ENCODE assay signal across 8 cellular contexts in the genomic region with DNA sequence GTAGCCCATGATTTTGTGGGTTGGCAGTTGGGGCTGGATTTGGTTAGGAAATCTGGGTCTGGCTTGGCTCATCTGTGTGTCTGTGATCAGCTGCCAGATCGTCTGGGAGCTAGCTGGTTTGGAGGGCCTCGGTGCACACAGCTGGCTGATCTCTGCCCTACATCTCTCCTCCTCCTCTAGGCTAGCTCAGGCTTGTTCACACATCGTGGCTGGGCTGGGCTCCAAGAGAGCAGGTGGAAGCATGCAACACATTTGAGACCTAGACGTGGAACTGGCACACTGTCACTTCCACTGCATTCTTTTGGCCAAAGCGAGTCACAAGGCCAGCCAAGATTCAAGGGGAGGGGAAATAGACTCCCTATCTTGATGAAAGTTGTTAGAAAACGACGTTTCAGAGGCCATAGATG. TPM values are rescaled to one million over a fixed set of nuclear protein-coding genes. Genes with fewer than 3 reads are reported as not detected.
DNase-seq lines count a peak whose midpoint lies in the region; ATAC-seq, FAIRE-seq and TF ChIP-seq lines count a peak whose summit lies in the region.

No MANE protein-coding gene starts in this region.

- H3K27me3 ChIP-seq in AG04450 (ENCODE audit: control insufficient read depth, insufficient read depth, low read length) (no peaks in the 10 kb centered on the region), keratinocyte (ENCODE audit: control insufficient read depth, extremely low read depth, insufficient read depth, low read length) (no peaks in the 10 kb centered on the region)

- H3K36me3 ChIP-seq in keratinocyte (ENCODE audit: control insufficient read depth in 2 of 2, extremely low read depth in 1 of 2, insufficient read depth in 2 of 2, low read length in 2 of 2): peaks cover 8 to 25% of the 10 kb centered on the region in 2 experiments

- H3K27ac ChIP-seq in AG04450 (ENCODE audit: low read depth, low read length) (no peak overlapping the region), keratinocyte (ENCODE audit: control insufficient read depth, insufficient read depth, low read length) (peak overlapping the region; percentile 46)

- H3K4me3 ChIP-seq in AG04450 (ENCODE audit: low read depth, low read length): no peak overlapping the region
- H3K4me3 ChIP-seq in keratinocyte (ENCODE audit: control insufficient read depth in 2 of 3, extremely low read depth in 1 of 3, insufficient read depth in 2 of 3, low read depth in 1 of 3, low read length in 3 of 3): no peak overlapping the region

- H4K20me1 ChIP-seq in keratinocyte (ENCODE audit: control insufficient read depth, extremely low read depth, insufficient read depth, low read length): no peaks in the 10 kb centered on the region

- dilution Hi-C loops in keratinocyte (cut with MboI; ENCODE audit: extremely low pct_ligation_motif_present, low sequenced_read_pairs): no loop called here

- peak; percentile 78 for DNase-seq in AG04450 (ENCODE audit: low read depth, low spot score)
- peak; percentile 88 for DNase-seq in M059J (ENCODE audit: low read depth)
- DNase-seq in astrocyte of the hippocampus (ENCODE audit: low read depth, low spot score): peak; percentile 96
- peak; percentile 57 for DNase-seq in keratinocyte (ENCODE audit: low read depth, low spot score)
- peak; percentile 93 for DNase-seq in ureter (ENCODE audit: low spot score)
- DNase-seq in NK-92 (lab: John Stamatoyannopoulos, UW; ENCODE audit: unreplicated experiment): no peak
- DNase-seq in germinal center (ENCODE audit: low spot score): no peak

- H3K4me2 ChIP-seq in keratinocyte (ENCODE audit: control insufficient read depth, extremely low read depth, insufficient read depth, low read depth, low read length): peak overlapping the region; percentile 69

- peak; percentile 99 for FAIRE-seq in keratinocyte (lab: Jason Lieb, UNC)

- POLR2A ChIA-PET in AG04450 (lab: Yijun Ruan, JAX): interaction anchor here (1.1 kb wide), 1 partner anchor 16 kb away, joined by 3 read pairs; the partner anchor contains the start of genes ESF1 and NDUFAF5

- H3K9me3 ChIP-seq in AG04450 (ENCODE audit: control insufficient read depth, insufficient read depth, low read length) (no peaks in the 10 kb centered on the region), keratinocyte (ENCODE audit: control insufficient read depth, low read depth, low read length) (no peaks in the 10 kb centered on the region)

- H3K9ac ChIP-seq in keratinocyte (ENCODE audit: control insufficient read depth, extremely low read depth, insufficient read depth, low read length): no peak overlapping the region

- H3K79me2 ChIP-seq in keratinocyte (ENCODE audit: control insufficient read depth, insufficient read depth, low read length): no peaks in the 10 kb centered on the region

- no peak overlapping the region for H2AFZ ChIP-seq in keratinocyte (ENCODE audit: control insufficient read depth, low read length)

- no peak for ATAC-seq in GM19397 (IDR thresholded peaks at IDR 0.05; ENCODE audit: unreplicated experiment)

- no peaks in the 10 kb centered on the region for H3K9me1 ChIP-seq in keratinocyte (ENCODE audit: control insufficient read depth, extremely low read depth, insufficient read depth, low read length)

- TF ChIP-seq CTCF in AG04450 (IDR thresholded peaks at IDR 0.05; ENCODE audit: low read depth, low read length) (no peak), keratinocyte (optimal IDR thresholded peaks at IDR 0.05 in 1 of 3, IDR thresholded peaks at IDR 0.05 in 1 of 3, conservative IDR thresholded peaks at IDR 0.05 in 1 of 3; ENCODE audit: extremely low read depth in 1 of 3, insufficient read depth in 2 of 3, low read length in 3 of 3) (no peak)

- peaks cover 14% of the 10 kb centered on the region for H3K4me1 ChIP-seq in keratinocyte (ENCODE audit: control insufficient read depth, extremely low read depth, insufficient read depth, low read length)

- CTCF ChIA-PET in AG04450 (lab: Charles Lee): interaction anchor here (1.9 to 6.7 kb wide), 3 partner anchors 12 to 28 kb away, joined by 5 to 40 read pairs (median 30); no protein-coding TSS in a partner anchor

RNA-seq across cellular contexts. Expression of gene NDUFAF5, which starts 15.9 kb away (rescaled TPM):
- polyA plus RNA-seq in AG04450 (2011; rRNA removed) (18.4 and 24.1 TPM in 2 replicates), keratinocyte (12.8 to 26.4 TPM (median 16.1 TPM) in 3 replicates)
- polyA minus RNA-seq in AG04450 (2011; rRNA and poly(A)+ RNA removed): 7.4 and 11.6 TPM in 2 replicates
- total RNA-seq in M059J (2014; rRNA removed; shearing (Covaris generic)): 27.6 and 43.6 TPM in 2 replicates
- 17.9 TPM for polyA plus RNA-seq in keratinocyte (2011; ENCODE audit: low read depth)
- 11.5 and 22.4 TPM in 2 replicates for polyA plus RNA-seq in keratinocyte (2011; cell fraction: cytosol; rRNA removed)
- polyA plus RNA-seq in keratinocyte (2011; cell fraction: nucleus; rRNA removed): 20.4 and 25.2 TPM in 2 replicates
- 16.4 and 18.3 TPM in 2 replicates for polyA plus RNA-seq in keratinocyte (2012; ENCODE audit: low replicate concordance)
- 2.8 to 20.2 TPM (median 4.1 TPM) in 3 replicates for polyA minus RNA-seq in keratinocyte
- polyA minus RNA-seq in keratinocyte (2011; cell fraction: cytosol; rRNA and poly(A)+ RNA removed): 7.3 TPM
- polyA minus RNA-seq in keratinocyte (2011; cell fraction: nucleus; rRNA and poly(A)+ RNA removed): 8.2 and 19.2 TPM in 2 replicates
- 51.6 TPM for total RNA-seq in ureter

RNA-seq across cellular contexts. Expression of gene ESF1, which starts 16.0 kb away (rescaled TPM):
- polyA plus RNA-seq in AG04450 (2011; rRNA removed) (3.8 and 6.2 TPM in 2 replicates), keratinocyte (3.9 to 10.8 TPM (median 4.9 TPM) in 3 replicates)
- polyA minus RNA-seq in AG04450 (2011; rRNA and poly(A)+ RNA removed): 1.8 and 3.6 TPM in 2 replicates
- total RNA-seq in M059J (2014; rRNA removed; shearing (Covaris generic)): 9.5 and 16.1 TPM in 2 replicates
- polyA plus RNA-seq in keratinocyte (2011; ENCODE audit: low read depth): 82.0 TPM
- 4.3 and 4.6 TPM in 2 replicates for polyA plus RNA-seq in keratinocyte (2011; cell fraction: cytosol; rRNA removed)
- polyA plus RNA-seq in keratinocyte (2011; cell fraction: nucleus; rRNA removed): 6.0 and 13.8 TPM in 2 replicates
- polyA plus RNA-seq in keratinocyte (2012; ENCODE audit: low replicate concordance): 18.3 and 23.5 TPM in 2 replicates
- 0.30 to 1.8 TPM in 2 of 3 replicates, not detected in the other for polyA minus RNA-seq in keratinocyte
- 2.3 TPM for polyA minus RNA-seq in keratinocyte (2011; cell fraction: cytosol; rRNA and poly(A)+ RNA removed)
- polyA minus RNA-seq in keratinocyte (2011; cell fraction: nucleus; rRNA and poly(A)+ RNA removed): 2.3 and 6.5 TPM in 2 replicates
- 18.9 TPM for total RNA-seq in ureter

Comparison
In these comparisons a context has a peak if more than half of its experiments do, and no peak if none do; other contexts are left out.
1. DNase-seq: peak in AG04450 (single experiment), M059J (single experiment), astrocyte of the hippocampus (single experiment), keratinocyte (single experiment) and ureter (single experiment); none in NK-92 (single experiment) and germinal center (single experiment).